Comparison of ENCODE assay signal across 1 cellular context in the genomic region with DNA sequence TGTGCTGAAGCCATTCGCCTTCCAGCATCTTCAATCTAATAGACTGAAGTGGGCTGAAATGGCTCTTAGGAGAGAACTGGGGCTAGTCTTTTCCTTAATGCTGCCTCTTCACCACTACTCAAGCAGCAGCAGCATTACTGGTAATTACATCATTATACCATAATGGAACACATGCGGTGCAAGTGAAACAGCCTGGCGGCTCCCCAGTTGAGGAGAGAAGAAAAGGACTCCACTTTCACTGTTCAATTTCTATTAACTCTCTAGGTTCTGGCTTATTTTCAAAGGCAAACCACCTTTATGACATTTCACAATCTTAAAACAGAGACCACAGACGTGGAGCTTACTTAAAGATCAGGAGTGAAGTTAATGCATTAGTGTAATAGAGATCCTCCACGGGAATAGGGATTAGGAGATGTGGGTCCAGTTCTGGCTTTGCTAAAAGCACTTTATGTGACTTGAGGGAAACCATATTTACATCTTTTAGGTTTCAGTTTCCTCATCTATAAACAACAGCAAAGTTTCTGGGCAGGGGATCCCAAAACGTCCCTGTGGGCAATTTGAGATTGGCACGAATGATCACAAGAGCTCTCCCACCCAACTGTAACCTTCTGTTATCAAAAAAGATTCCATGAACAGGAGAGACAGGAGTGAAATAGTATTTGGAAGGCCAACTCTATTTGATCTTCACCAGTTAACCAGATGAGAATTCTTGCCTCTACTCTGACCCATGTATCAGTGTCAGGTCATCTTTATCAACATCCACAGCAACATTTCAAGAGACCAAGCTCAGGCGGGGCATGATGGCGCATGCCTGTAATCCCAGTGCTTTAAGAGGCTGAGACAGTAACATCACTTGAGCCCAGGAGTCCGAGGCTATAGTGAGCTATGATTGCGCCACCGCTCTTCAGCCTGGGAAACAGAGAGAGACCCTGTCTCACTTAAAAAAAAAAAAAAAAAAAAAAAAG.
TF ChIP-seq lines count a peak whose summit lies in the region.

No MANE protein-coding gene starts in this region.

TF ChIP-seq in K562, 482 proteins besides CTCF, POLR2A, EP300 and RAD21 (continued from another document and continues in another):
- TF ChIP-seq, protein P1, sequence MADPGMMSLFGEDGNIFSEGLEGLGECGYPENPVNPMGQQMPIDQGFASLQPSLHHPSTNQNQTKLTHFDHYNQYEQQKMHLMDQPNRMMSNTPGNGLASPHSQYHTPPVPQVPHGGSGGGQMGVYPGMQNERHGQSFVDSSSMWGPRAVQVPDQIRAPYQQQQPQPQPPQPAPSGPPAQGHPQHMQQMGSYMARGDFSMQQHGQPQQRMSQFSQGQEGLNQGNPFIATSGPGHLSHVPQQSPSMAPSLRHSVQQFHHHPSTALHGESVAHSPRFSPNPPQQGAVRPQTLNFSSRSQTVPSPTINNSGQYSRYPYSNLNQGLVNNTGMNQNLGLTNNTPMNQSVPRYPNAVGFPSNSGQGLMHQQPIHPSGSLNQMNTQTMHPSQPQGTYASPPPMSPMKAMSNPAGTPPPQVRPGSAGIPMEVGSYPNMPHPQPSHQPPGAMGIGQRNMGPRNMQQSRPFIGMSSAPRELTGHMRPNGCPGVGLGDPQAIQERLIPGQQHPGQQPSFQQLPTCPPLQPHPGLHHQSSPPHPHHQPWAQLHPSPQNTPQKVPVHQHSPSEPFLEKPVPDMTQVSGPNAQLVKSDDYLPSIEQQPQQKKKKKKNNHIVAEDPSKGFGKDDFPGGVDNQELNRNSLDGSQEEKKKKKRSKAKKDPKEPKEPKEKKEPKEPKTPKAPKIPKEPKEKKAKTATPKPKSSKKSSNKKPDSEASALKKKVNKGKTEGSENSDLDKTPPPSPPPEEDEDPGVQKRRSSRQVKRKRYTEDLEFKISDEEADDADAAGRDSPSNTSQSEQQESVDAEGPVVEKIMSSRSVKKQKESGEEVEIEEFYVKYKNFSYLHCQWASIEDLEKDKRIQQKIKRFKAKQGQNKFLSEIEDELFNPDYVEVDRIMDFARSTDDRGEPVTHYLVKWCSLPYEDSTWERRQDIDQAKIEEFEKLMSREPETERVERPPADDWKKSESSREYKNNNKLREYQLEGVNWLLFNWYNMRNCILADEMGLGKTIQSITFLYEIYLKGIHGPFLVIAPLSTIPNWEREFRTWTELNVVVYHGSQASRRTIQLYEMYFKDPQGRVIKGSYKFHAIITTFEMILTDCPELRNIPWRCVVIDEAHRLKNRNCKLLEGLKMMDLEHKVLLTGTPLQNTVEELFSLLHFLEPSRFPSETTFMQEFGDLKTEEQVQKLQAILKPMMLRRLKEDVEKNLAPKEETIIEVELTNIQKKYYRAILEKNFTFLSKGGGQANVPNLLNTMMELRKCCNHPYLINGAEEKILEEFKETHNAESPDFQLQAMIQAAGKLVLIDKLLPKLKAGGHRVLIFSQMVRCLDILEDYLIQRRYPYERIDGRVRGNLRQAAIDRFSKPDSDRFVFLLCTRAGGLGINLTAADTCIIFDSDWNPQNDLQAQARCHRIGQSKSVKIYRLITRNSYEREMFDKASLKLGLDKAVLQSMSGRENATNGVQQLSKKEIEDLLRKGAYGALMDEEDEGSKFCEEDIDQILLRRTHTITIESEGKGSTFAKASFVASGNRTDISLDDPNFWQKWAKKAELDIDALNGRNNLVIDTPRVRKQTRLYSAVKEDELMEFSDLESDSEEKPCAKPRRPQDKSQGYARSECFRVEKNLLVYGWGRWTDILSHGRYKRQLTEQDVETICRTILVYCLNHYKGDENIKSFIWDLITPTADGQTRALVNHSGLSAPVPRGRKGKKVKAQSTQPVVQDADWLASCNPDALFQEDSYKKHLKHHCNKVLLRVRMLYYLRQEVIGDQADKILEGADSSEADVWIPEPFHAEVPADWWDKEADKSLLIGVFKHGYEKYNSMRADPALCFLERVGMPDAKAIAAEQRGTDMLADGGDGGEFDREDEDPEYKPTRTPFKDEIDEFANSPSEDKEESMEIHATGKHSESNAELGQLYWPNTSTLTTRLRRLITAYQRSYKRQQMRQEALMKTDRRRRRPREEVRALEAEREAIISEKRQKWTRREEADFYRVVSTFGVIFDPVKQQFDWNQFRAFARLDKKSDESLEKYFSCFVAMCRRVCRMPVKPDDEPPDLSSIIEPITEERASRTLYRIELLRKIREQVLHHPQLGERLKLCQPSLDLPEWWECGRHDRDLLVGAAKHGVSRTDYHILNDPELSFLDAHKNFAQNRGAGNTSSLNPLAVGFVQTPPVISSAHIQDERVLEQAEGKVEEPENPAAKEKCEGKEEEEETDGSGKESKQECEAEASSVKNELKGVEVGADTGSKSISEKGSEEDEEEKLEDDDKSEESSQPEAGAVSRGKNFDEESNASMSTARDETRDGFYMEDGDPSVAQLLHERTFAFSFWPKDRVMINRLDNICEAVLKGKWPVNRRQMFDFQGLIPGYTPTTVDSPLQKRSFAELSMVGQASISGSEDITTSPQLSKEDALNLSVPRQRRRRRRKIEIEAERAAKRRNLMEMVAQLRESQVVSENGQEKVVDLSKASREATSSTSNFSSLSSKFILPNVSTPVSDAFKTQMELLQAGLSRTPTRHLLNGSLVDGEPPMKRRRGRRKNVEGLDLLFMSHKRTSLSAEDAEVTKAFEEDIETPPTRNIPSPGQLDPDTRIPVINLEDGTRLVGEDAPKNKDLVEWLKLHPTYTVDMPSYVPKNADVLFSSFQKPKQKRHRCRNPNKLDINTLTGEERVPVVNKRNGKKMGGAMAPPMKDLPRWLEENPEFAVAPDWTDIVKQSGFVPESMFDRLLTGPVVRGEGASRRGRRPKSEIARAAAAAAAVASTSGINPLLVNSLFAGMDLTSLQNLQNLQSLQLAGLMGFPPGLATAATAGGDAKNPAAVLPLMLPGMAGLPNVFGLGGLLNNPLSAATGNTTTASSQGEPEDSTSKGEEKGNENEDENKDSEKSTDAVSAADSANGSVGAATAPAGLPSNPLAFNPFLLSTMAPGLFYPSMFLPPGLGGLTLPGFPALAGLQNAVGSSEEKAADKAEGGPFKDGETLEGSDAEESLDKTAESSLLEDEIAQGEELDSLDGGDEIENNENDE (IDR thresholded peaks at IDR 0.05; ENCODE audit: low read depth, low read length): no peak
- TF ChIP-seq CHD2 (IDR thresholded peaks at IDR 0.05; ENCODE audit: low read depth, low read length) (no peak), ZKSCAN1 (IDR thresholded peaks at IDR 0.05; ENCODE audit: low read depth, low read length) (no peak), MYC (IDR thresholded peaks at IDR 0.05; ENCODE audit: low read depth, low read length) (peak; percentile 95), MYC (CRISPR knock-in tag; IDR thresholded peaks at IDR 0.05; ENCODE audit: borderline replicate concordance, low read depth) (no peak), KDM4B (IDR thresholded peaks at IDR 0.05; ENCODE audit: borderline replicate concordance in 2 of 2, low read depth in 1 of 2) (no peak), ZFP1 (CRISPR knock-in tag; IDR thresholded peaks at IDR 0.05) (no peak)
- TF ChIP-seq, protein P2, sequence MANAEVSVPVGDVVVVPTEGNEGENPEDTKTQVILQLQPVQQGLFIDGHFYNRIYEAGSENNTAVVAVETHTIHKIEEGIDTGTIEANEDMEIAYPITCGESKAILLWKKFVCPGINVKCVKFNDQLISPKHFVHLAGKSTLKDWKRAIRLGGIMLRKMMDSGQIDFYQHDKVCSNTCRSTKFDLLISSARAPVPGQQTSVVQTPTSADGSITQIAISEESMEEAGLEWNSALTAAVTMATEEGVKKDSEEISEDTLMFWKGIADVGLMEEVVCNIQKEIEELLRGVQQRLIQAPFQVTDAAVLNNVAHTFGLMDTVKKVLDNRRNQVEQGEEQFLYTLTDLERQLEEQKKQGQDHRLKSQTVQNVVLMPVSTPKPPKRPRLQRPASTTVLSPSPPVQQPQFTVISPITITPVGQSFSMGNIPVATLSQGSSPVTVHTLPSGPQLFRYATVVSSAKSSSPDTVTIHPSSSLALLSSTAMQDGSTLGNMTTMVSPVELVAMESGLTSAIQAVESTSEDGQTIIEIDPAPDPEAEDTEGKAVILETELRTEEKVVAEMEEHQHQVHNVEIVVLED (CRISPR knock-in tag; IDR thresholded peaks at IDR 0.05): 0 out of 2 replicates have a peak, but pooled peaks have one; percentile 4
- TF ChIP-seq, protein P3, sequence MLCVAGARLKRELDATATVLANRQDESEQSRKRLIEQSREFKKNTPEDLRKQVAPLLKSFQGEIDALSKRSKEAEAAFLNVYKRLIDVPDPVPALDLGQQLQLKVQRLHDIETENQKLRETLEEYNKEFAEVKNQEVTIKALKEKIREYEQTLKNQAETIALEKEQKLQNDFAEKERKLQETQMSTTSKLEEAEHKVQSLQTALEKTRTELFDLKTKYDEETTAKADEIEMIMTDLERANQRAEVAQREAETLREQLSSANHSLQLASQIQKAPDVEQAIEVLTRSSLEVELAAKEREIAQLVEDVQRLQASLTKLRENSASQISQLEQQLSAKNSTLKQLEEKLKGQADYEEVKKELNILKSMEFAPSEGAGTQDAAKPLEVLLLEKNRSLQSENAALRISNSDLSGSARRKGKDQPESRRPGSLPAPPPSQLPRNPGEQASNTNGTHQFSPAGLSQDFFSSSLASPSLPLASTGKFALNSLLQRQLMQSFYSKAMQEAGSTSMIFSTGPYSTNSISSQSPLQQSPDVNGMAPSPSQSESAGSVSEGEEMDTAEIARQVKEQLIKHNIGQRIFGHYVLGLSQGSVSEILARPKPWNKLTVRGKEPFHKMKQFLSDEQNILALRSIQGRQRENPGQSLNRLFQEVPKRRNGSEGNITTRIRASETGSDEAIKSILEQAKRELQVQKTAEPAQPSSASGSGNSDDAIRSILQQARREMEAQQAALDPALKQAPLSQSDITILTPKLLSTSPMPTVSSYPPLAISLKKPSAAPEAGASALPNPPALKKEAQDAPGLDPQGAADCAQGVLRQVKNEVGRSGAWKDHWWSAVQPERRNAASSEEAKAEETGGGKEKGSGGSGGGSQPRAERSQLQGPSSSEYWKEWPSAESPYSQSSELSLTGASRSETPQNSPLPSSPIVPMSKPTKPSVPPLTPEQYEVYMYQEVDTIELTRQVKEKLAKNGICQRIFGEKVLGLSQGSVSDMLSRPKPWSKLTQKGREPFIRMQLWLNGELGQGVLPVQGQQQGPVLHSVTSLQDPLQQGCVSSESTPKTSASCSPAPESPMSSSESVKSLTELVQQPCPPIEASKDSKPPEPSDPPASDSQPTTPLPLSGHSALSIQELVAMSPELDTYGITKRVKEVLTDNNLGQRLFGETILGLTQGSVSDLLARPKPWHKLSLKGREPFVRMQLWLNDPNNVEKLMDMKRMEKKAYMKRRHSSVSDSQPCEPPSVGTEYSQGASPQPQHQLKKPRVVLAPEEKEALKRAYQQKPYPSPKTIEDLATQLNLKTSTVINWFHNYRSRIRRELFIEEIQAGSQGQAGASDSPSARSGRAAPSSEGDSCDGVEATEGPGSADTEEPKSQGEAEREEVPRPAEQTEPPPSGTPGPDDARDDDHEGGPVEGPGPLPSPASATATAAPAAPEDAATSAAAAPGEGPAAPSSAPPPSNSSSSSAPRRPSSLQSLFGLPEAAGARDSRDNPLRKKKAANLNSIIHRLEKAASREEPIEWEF (CRISPR knock-in tag; IDR thresholded peaks at IDR 0.05): no peak
- TF ChIP-seq, protein P4, sequence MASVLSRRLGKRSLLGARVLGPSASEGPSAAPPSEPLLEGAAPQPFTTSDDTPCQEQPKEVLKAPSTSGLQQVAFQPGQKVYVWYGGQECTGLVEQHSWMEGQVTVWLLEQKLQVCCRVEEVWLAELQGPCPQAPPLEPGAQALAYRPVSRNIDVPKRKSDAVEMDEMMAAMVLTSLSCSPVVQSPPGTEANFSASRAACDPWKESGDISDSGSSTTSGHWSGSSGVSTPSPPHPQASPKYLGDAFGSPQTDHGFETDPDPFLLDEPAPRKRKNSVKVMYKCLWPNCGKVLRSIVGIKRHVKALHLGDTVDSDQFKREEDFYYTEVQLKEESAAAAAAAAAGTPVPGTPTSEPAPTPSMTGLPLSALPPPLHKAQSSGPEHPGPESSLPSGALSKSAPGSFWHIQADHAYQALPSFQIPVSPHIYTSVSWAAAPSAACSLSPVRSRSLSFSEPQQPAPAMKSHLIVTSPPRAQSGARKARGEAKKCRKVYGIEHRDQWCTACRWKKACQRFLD (CRISPR knock-in tag; IDR thresholded peaks at IDR 0.05): peak; percentile 85
- TF ChIP-seq, protein P5, sequence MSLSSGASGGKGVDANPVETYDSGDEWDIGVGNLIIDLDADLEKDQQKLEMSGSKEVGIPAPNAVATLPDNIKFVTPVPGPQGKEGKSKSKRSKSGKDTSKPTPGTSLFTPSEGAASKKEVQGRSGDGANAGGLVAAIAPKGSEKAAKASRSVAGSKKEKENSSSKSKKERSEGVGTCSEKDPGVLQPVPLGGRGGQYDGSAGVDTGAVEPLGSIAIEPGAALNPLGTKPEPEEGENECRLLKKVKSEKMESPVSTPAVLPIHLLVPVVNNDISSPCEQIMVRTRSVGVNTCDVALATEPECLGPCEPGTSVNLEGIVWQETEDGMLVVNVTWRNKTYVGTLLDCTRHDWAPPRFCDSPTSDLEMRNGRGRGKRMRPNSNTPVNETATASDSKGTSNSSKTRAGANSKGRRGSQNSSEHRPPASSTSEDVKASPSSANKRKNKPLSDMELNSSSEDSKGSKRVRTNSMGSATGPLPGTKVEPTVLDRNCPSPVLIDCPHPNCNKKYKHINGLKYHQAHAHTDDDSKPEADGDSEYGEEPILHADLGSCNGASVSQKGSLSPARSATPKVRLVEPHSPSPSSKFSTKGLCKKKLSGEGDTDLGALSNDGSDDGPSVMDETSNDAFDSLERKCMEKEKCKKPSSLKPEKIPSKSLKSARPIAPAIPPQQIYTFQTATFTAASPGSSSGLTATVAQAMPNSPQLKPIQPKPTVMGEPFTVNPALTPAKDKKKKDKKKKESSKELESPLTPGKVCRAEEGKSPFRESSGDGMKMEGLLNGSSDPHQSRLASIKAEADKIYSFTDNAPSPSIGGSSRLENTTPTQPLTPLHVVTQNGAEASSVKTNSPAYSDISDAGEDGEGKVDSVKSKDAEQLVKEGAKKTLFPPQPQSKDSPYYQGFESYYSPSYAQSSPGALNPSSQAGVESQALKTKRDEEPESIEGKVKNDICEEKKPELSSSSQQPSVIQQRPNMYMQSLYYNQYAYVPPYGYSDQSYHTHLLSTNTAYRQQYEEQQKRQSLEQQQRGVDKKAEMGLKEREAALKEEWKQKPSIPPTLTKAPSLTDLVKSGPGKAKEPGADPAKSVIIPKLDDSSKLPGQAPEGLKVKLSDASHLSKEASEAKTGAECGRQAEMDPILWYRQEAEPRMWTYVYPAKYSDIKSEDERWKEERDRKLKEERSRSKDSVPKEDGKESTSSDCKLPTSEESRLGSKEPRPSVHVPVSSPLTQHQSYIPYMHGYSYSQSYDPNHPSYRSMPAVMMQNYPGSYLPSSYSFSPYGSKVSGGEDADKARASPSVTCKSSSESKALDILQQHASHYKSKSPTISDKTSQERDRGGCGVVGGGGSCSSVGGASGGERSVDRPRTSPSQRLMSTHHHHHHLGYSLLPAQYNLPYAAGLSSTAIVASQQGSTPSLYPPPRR (CRISPR knock-in tag; IDR thresholded peaks at IDR 0.05; ENCODE audit: borderline replicate concordance): no peak
